16 cellular contexts compared by ENCODE assay signal in the genomic region with DNA sequence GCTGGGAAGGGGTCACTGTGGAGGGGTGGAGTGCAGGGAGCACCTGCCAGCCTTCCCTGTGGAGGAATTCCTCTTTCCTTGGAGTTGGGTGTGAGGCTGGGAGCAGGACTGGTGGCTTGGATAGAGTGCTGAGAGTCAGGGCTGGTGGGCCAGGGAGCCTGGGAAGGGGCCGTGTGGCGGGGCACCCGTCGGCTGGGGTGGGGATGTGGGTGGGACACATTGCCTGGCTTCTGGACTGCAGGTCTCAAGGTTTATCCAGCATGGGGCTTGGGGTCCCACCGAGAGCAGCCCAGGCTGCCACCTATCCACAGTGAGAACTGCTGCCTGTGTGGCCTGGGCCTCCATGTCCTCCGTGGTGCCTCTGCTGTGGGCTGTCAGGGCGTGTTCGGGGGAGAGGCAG. TPM values are rescaled to one million over a fixed set of nuclear protein-coding genes. Genes with fewer than 3 reads are reported as not detected.
A peak's percentile ranks its signal among the peaks of the same experiment; 100 is the strongest.
DNase-seq lines count a peak whose midpoint lies in the region; ATAC-seq and TF ChIP-seq lines count a peak whose summit lies in the region.
"Had no signal": no experiment of that assay in that cellular context is flagged by ENCODE, and none has a peak within 500 bp of the region (broad histone marks: within the 10 kb centered on the region; RNA-seq: fewer than 3 reads in every experiment).

No MANE protein-coding gene starts in this region.

- no peak overlapping the region for H3K18ac ChIP-seq in IMR-90 (ENCODE audit: low read depth, low read length)

- peaks cover 22 to 82% of the 10 kb centered on the region in 2 experiments; a peak in 3 of 4 replicates for H3K79me1 ChIP-seq in IMR-90 (ENCODE audit: low read depth in 1 of 2, low read length in 2 of 2)

- no peak overlapping the region for H3K9ac ChIP-seq in IMR-90 (ENCODE audit: low read depth, low read length)
- no peak overlapping the region for H3K9ac ChIP-seq in parathyroid adenoma
- H3K9ac ChIP-seq: GM23248 had no signal

- no peak overlapping the region for H3K56ac ChIP-seq in IMR-90 (ENCODE audit: extremely low read depth, insufficient read depth, low read length)

- no peak overlapping the region for H3K27ac ChIP-seq in IMR-90 (ENCODE audit: insufficient read depth, low read length)
- H3K27ac ChIP-seq in parathyroid adenoma: peak overlapping the region; percentile 97
- no peak overlapping the region for H3K27ac ChIP-seq in foreskin keratinocyte
- H3K27ac ChIP-seq: 22Rv1, GM23248 had no signal

- TF ChIP-seq CTCF in IMR-90 (conservative IDR thresholded peaks at IDR 0.05; ENCODE audit: low read depth, low read length): no peak
- no peak for TF ChIP-seq CTCF in parathyroid adenoma (IDR thresholded peaks at IDR 0.05)
- no peak for TF ChIP-seq CTCF in foreskin keratinocyte (conservative IDR thresholded peaks at IDR 0.05)

- peak overlapping the region; percentile 55 for H2AK9ac ChIP-seq in IMR-90 (replicated peaks; ENCODE audit: low read depth, low read length, poor library complexity)

- no peak for DNase-seq in activated T-cell treated with anti-CD3 and anti-CD28 coated beads, Interleukin-2, amount 50 U/mL, for 24 hours
- DNase-seq in activated T-cell treated with anti-CD3 and anti-CD28 coated beads for 4 hours (no peak), IMR-90 (no peak), COR-L47 (lab: John Stamatoyannopoulos, UW) (no peak), hepatic stellate cell (ENCODE audit: low spot score) (no peak), foreskin keratinocyte (no peak)
- no peak for DNase-seq in effector memory CD8-positive, alpha-beta T cell
- DNase-seq: Calu3, DMS 273 treated with DMSO at 0.1 percent for 48 hours, DMS79, GM23248 had no signal

- in situ Hi-C loops in IMR-90 (cut with MboI; ENCODE audit: low sequenced_read_pairs): no loop called here

- H3K27me3 ChIP-seq in IMR-90 (ENCODE audit: control insufficient read depth, insufficient read depth, low read length): no peaks in the 10 kb centered on the region
- H3K27me3 ChIP-seq in parathyroid adenoma (ENCODE audit: control insufficient read depth, insufficient read depth, low read length): no peaks in the 10 kb centered on the region
- no peaks in the 10 kb centered on the region for H3K27me3 ChIP-seq in foreskin keratinocyte

- dilution Hi-C loops in IMR-90 (cut with HindIII; ENCODE audit: low sequenced_read_pairs, unreplicated experiment): no loop called here

- peak overlapping the region; percentile 22 for H3K27ac Mint-ChIP-seq in activated T-cell treated with anti-CD3 and anti-CD28 coated beads, Interleukin-2, amount 50 U/mL, for 24 hours
- H3K27ac Mint-ChIP-seq in effector memory CD8-positive, alpha-beta T cell: peak overlapping the region; percentile 1 to 65

- no peak overlapping the region for H2BK5ac ChIP-seq in IMR-90 (ENCODE audit: low read depth, low read length, poor library complexity, severe bottlenecking)

- ATAC-seq in IMR-90 (ENCODE audit: low read depth): no peak
- ATAC-seq in effector memory CD8-positive, alpha-beta T cell (replicated peaks): no peak
- ATAC-seq in foreskin keratinocyte: no peak
- ATAC-seq: GM12878, HCT116 had no signal

- peaks cover 14% of the 10 kb centered on the region; the same call in 1 of the 2 replicates for H3K4me1 ChIP-seq in IMR-90 (ENCODE audit: control insufficient read depth, insufficient read depth, low read length)
- peaks cover 63% of the 10 kb centered on the region for H3K4me1 ChIP-seq in parathyroid adenoma
- no peaks in the 10 kb centered on the region for H3K4me1 ChIP-seq in foreskin keratinocyte

- no peak overlapping the region for H2AK5ac ChIP-seq in IMR-90 (ENCODE audit: low read depth, low read length)

- peaks cover 2% of the 10 kb centered on the region for H3K4me1 Mint-ChIP-seq in activated T-cell treated with anti-CD3 and anti-CD28 coated beads, Interleukin-2, amount 50 U/mL, for 24 hours (ENCODE audit: low read depth)
- H3K4me1 Mint-ChIP-seq in effector memory CD8-positive, alpha-beta T cell (ENCODE audit: low read depth in 2 of 2): peaks cover 14 to 16% of the 10 kb centered on the region in 2 donors
- H3K4me1 Mint-ChIP-seq: CD14-positive monocyte had no signal

- H3K14ac ChIP-seq in IMR-90 (replicated peaks; ENCODE audit: low read depth, low read length): no peak overlapping the region

- H3K4me2 ChIP-seq in IMR-90 (ENCODE audit: low read depth, low read length): no peak overlapping the region
- no peak overlapping the region for H3K4me2 ChIP-seq in parathyroid adenoma (ENCODE audit: low read length)

- H2BK20ac ChIP-seq in IMR-90 (ENCODE audit: low read depth, low read length): no peak overlapping the region

- no peak overlapping the region for H4K8ac ChIP-seq in IMR-90 (ENCODE audit: low read depth in 2 of 2, low read length in 2 of 2)

- no peaks in the 10 kb centered on the region for H3K9me3 Mint-ChIP-seq in activated T-cell treated with anti-CD3 and anti-CD28 coated beads, Interleukin-2, amount 50 U/mL, for 24 hours
- H3K9me3 Mint-ChIP-seq in effector memory CD8-positive, alpha-beta T cell: no peaks in the 10 kb centered on the region

- H4K20me1 ChIP-seq in IMR-90 (ENCODE audit: insufficient read depth, low read length): peaks cover 87% of the 10 kb centered on the region

- no peak for TF ChIP-seq POLR2A in IMR-90 (IDR thresholded peaks at IDR 0.05; ENCODE audit: low read depth, low read length)

- no peak overlapping the region for H2BK15ac ChIP-seq in IMR-90 (ENCODE audit: low read depth, low read length)

- 77% methylated on average over 5 of the region's 8 CpGs; no CpG with 5 or more reads in 1 of the 2 experiments for WGBS in IMR-90 (ENCODE audit: extremely low coverage in 2 of 2, insufficient read length in 1 of 2), 2 experiments

- no peaks in the 10 kb centered on the region for H3K9me3 ChIP-seq in IMR-90 (ENCODE audit: control insufficient read depth, insufficient read depth, low read length)
- H3K9me3 ChIP-seq in parathyroid adenoma (ENCODE audit: control insufficient read depth, low read length): no peaks in the 10 kb centered on the region

- no peak overlapping the region for H3K4me3 Mint-ChIP-seq in activated T-cell treated with anti-CD3 and anti-CD28 coated beads, Interleukin-2, amount 50 U/mL, for 24 hours
- H3K4me3 Mint-ChIP-seq in effector memory CD8-positive, alpha-beta T cell: no peak overlapping the region
- H3K4me3 Mint-ChIP-seq: CD14-positive monocyte had no signal

- H3K4ac ChIP-seq in IMR-90 (ENCODE audit: low read depth, low read length): no peak overlapping the region

- POLR2A ChIA-PET in IMR-90 (lab: Charles Lee; ENCODE audit: unreplicated experiment): no interaction called here

- CTCF ChIA-PET in IMR-90 (lab: Yijun Ruan, JAX): interaction anchor here (0.6 kb wide), 1 partner anchor 80 kb away, joined by 3 read pairs; no protein-coding TSS in a partner anchor

- H2AFZ ChIP-seq in IMR-90 (replicated peaks; ENCODE audit: low read length, poor library complexity) (no peak overlapping the region), parathyroid adenoma (no peak overlapping the region)
- H2AFZ ChIP-seq: GM23248 had no signal

- H3K27me3 Mint-ChIP-seq in activated T-cell treated with anti-CD3 and anti-CD28 coated beads, Interleukin-2, amount 50 U/mL, for 24 hours: no peaks in the 10 kb centered on the region
- no peaks in the 10 kb centered on the region for H3K27me3 Mint-ChIP-seq in effector memory CD8-positive, alpha-beta T cell

- no TSS peak for BruUV-seq in IMR-90 (replicated peaks; lab: Mats Ljungman, UMichigan)

- H2BK120ac ChIP-seq in IMR-90 (ENCODE audit: low read depth, low read length): no peak overlapping the region

- no peak overlapping the region for H3K4me3 ChIP-seq in IMR-90 (ENCODE audit: insufficient read depth, low read depth, low read length)
- no peak overlapping the region for H3K4me3 ChIP-seq in parathyroid adenoma (ENCODE audit: low read depth, low read length)
- H3K4me3 ChIP-seq: GM12878, GM23248 had no signal

- H3K79me2 ChIP-seq in parathyroid adenoma: peaks cover 45% of the 10 kb centered on the region

- no peak for TF ChIP-seq RAD21 in IMR-90 (IDR thresholded peaks at IDR 0.05; ENCODE audit: low read length)

- H3K36me3 Mint-ChIP-seq in activated T-cell treated with anti-CD3 and anti-CD28 coated beads, Interleukin-2, amount 50 U/mL, for 24 hours (ENCODE audit: low read depth): peaks cover 22% of the 10 kb centered on the region
- peaks cover 14% of the 10 kb centered on the region for H3K36me3 Mint-ChIP-seq in effector memory CD8-positive, alpha-beta T cell (ENCODE audit: insufficient read depth)

- no peak overlapping the region for H4K91ac ChIP-seq in IMR-90 (ENCODE audit: insufficient read depth, low read depth, low read length)

- H3K9me1 ChIP-seq in IMR-90 (ENCODE audit: insufficient read depth, low read length): peaks cover 8% of the 10 kb centered on the region; the same call in 1 of the 2 replicates

- H3K23ac ChIP-seq in IMR-90 (ENCODE audit: low read depth, low read length): no peak overlapping the region

- peaks cover 30% of the 10 kb centered on the region for H3K36me3 ChIP-seq in IMR-90 (ENCODE audit: control insufficient read depth, insufficient read depth, low read length)
- no peaks in the 10 kb centered on the region for H3K36me3 ChIP-seq in parathyroid adenoma (ENCODE audit: control insufficient read depth, insufficient read depth, low read length)

- no peak overlapping the region for H4K5ac ChIP-seq in IMR-90 (ENCODE audit: low read depth, low read length)

- intact Hi-C loops in IMR-90 (cut with micrococcal nuclease): loop anchor here (10.0 kb wide), 1 partner anchor 467 kb away; no protein-coding TSS in a partner anchor

TF ChIP-seq in IMR-90, 13 proteins besides CTCF, POLR2A, EP300 and RAD21 (continues in another document):
- no peak for TF ChIP-seq RFX5 (IDR thresholded peaks at IDR 0.05; ENCODE audit: low read depth, low read length)
- TF ChIP-seq CHD1 (IDR thresholded peaks at IDR 0.05; ENCODE audit: low read depth, low read length): no peak
- TF ChIP-seq MAZ (IDR thresholded peaks at IDR 0.05; ENCODE audit: borderline replicate concordance, low read depth, low read length): no peak
- TF ChIP-seq MAFK (IDR thresholded peaks at IDR 0.05; ENCODE audit: low read depth, low read length): no peak
- TF ChIP-seq NFE2L2 (IDR thresholded peaks at IDR 0.05; ENCODE audit: low read depth, low read length): no peak
- TF ChIP-seq CEBPB (IDR thresholded peaks at IDR 0.05; ENCODE audit: low read depth, low read length): no peak

RNA-seq across cellular contexts. Expression of gene PLXNA1, which starts 4.7 kb away (rescaled TPM):
- total RNA-seq in IMR-90 (2012; rRNA removed): 13.6 and 14.4 TPM in 2 replicates
- 49.4 and 61.7 TPM in 2 replicates for polyA plus RNA-seq in IMR-90 (2012; rRNA removed)
- 25.5 and 52.4 TPM in 2 replicates for polyA plus RNA-seq in IMR-90 (2012; cell fraction: cytosol; rRNA removed)
- polyA plus RNA-seq in IMR-90 (2012; cell fraction: nucleus; rRNA removed; ENCODE audit: low replicate concordance): 88.7 and 218 TPM in 2 replicates
- 76.1 and 82.6 TPM in 2 replicates for total RNA-seq in foreskin keratinocyte
- polyA plus RNA-seq in foreskin keratinocyte: 23.7 and 24.2 TPM in 2 replicates
- polyA plus RNA-seq: CD14-positive monocyte had no signal
